8 cellular contexts compared by ENCODE assay signal in the genomic region with DNA sequence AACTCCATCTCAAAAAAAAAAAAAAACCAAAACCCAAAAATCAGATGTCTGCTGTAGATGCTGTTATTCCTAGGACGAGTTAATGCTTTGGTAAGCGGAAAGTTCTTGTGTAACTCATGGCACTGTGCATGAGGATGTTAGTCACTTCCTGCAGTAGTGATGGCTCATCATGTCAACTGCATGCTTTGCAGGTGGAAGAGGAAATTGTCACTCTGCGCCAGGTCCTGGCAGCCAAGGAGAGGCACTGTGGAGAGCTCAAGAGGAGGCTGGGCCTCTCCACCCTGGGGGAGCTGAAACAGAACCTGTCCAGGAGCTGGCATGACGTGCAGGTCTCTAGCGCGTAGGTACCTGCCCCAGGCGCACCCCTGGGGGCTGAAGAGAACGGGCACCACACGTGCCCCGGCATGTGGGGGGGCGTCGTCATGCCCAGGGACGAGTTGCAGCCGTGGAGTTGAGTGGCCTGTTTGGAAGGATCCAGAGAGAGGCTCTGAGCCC. TPM values are rescaled to one million over a fixed set of nuclear protein-coding genes. Genes with fewer than 3 reads are reported as not detected.
DNase-seq lines count a peak whose midpoint lies in the region; ATAC-seq and TF ChIP-seq lines count a peak whose summit lies in the region.

No MANE protein-coding gene starts in this region.

- H3K9me3 Mint-ChIP-seq in MCF 10A (ENCODE audit: unreplicated experiment), result no peaks in the 10 kb centered on the region

- ATAC-seq in GM19397 (IDR thresholded peaks at IDR 0.05; ENCODE audit: unreplicated experiment) (no peak), HG03354 (IDR thresholded peaks at IDR 0.05; ENCODE audit: poor library complexity, severe bottlenecking, unreplicated experiment) (no peak)

- H3K4me3 Mint-ChIP-seq in MCF 10A (ENCODE audit: unreplicated experiment), result peak overlapping the region; percentile 19

- peak; percentile 56 for DNase-seq in AG09309 (ENCODE audit: low read depth)
- DNase-seq in NOMO-1 treated with DMSO at 0.1 percent for 48 hours (lab: John Stamatoyannopoulos, UW; ENCODE audit: unreplicated experiment), result peak; percentile 96
- peak; percentile 95 for DNase-seq in MCF 10A (ENCODE audit: unreplicated experiment)
- peak; percentile 75 for DNase-seq in medulla oblongata (ENCODE audit: extremely low spot score)
- no peak for DNase-seq in 8988T
- DNase-seq in NCI-H510A (lab: John Stamatoyannopoulos, UW), result no peak

- no peaks in the 10 kb centered on the region for H3K27me3 Mint-ChIP-seq in MCF 10A (ENCODE audit: insufficient read depth, unreplicated experiment)

- CTCF ChIA-PET in MCF 10A (lab: Yijun Ruan, JAX), result interaction anchor here (0.6 to 1.3 kb wide), 5 partner anchors 10 to 681 kb away, joined by 3 to 4 read pairs (median 4); no protein-coding TSS in a partner anchor

- intact Hi-C loops in MCF 10A (cut with micrococcal nuclease), result loop anchor here (2.0 kb wide), 2 partner anchors 21 to 167 kb away; a partner anchor contains a TSS

- peak overlapping the region; percentile 73 for H3K27ac Mint-ChIP-seq in MCF 10A (ENCODE audit: low read depth, unreplicated experiment)

- peaks cover 6% of the 10 kb centered on the region for H3K4me1 Mint-ChIP-seq in MCF 10A (ENCODE audit: insufficient read depth, unreplicated experiment)

- POLR2A ChIA-PET in MCF 10A (lab: Yijun Ruan, JAX), result interaction anchor here (0.6 to 7.5 kb wide), 11 partner anchors 9 to 948 kb away, joined by 3 to 85 read pairs (median 7); a partner anchor contains a TSS

- BruUV-seq in MCF 10A (replicated peaks; lab: Mats Ljungman, UMichigan), result no TSS peak

- H3K36me3 Mint-ChIP-seq in MCF 10A (ENCODE audit: insufficient read depth, unreplicated experiment), result peaks cover 90% of the 10 kb centered on the region

- H3K4me3 ChIP-seq in AG09309 (ENCODE audit: control insufficient read depth, low read depth, low read length), result no peak overlapping the region

- TF ChIP-seq CTCF in AG09309 (IDR thresholded peaks at IDR 0.05; ENCODE audit: control insufficient read depth, insufficient read depth, low read depth, low read length, missing control alignments) (no peak), MCF 10A (IDR thresholded peaks at IDR 0.05; ENCODE audit: unreplicated experiment) (no peak)

RNA-seq across cellular contexts. Expression of a gene that starts 8.5 kb away (rescaled TPM):
- total RNA-seq in MCF 10A (2022), result 174 and 175 TPM in 2 replicates

RNA-seq across cellular contexts. Expression of a gene that starts 12.2 kb away (rescaled TPM):
- total RNA-seq in MCF 10A (2022), result not detected in 2 replicates

RNA-seq across cellular contexts. Expression of a gene that starts 21.4 kb away (rescaled TPM):
- 38.1 and 45.0 TPM in 2 replicates for total RNA-seq in MCF 10A (2022)

RNA-seq across cellular contexts. Expression of a gene that starts 42.5 kb away (rescaled TPM):
- 0.63 and 0.71 TPM in 2 replicates for total RNA-seq in MCF 10A (2022)

Comparison
In these comparisons a context has a peak if more than half of its experiments do, and no peak if none do; other contexts are left out.
1. DNase-seq: peak in AG09309 (single experiment), NOMO-1 treated with DMSO at 0.1 percent for 48 hours (single experiment), MCF 10A (single experiment) and medulla oblongata (single experiment); none in 8988T (single experiment) and NCI-H510A (single experiment).